In genomic region chr19:34364830-34365462, GRCh38 we compare ENCODE assay signal across 8 cellular contexts. TPM values are rescaled to one million over a fixed set of nuclear protein-coding genes. Genes with fewer than 3 reads are reported as not detected.
A peak's percentile ranks its signal among the peaks of the same experiment; 100 is the strongest.
DNase-seq lines count a peak whose midpoint lies in the region; ATAC-seq and TF ChIP-seq lines count a peak whose summit lies in the region.

TSS of gene GPI (plus strand) at chr19:34365196. CDS start at chr19:34365267, 71 bp downstream.

- H3K27ac ChIP-seq in A673 (ENCODE audit: low read depth, low read length, poor library complexity, severe bottlenecking) (peak within 1 kb of the TSS; percentile 83), left lung (peak within 1 kb of the TSS; percentile 49 to 80)

- no peaks in the 10 kb centered on the region for H3K9me3 Mint-ChIP-seq in activated CD4-positive, alpha-beta T cell treated with anti-CD3 and anti-CD28 coated beads, Interleukin-2, amount 10 ng/mL, durations not matched to agents 7 days and 5 days

- DNase-seq in A673 (ENCODE audit: low spot score) (peak; percentile 72), NCI-H526 (lab: John Stamatoyannopoulos, UW) (peak; percentile 71 to 89), dedifferentiated amniotic fluid mesenchymal stem cell (ENCODE audit: extremely low spot score) (peak; percentile 20), left lung (peak; percentile 64 to 94)
- DNase-seq in activated CD4-positive, alpha-beta T cell treated with anti-CD3 and anti-CD28 coated beads, Interleukin-2, amount 10 ng/mL, durations not matched to agents 7 days and 5 days = peak; percentile 66
- DNase-seq in stimulated activated CD4-positive, alpha-beta T cell treated with anti-CD3 and anti-CD28 coated beads, Interleukin-2, amount 100 ng/mL, for 24 hours = peak; percentile 78 to 82

- H3K27ac Mint-ChIP-seq in activated CD4-positive, alpha-beta T cell treated with anti-CD3 and anti-CD28 coated beads, Interleukin-2, amount 10 ng/mL, durations not matched to agents 7 days and 5 days = peak within 1 kb of the TSS; percentile 89

- H3K9me3 ChIP-seq in A673 (ENCODE audit: low read depth, low read length, poor library complexity, severe bottlenecking) (no peaks in the 10 kb centered on the region), left lung (no peaks in the 10 kb centered on the region)

- H3K4me1 ChIP-seq in A673 (ENCODE audit: insufficient read depth, low read length, poor library complexity, severe bottlenecking) (peaks cover 18% of the 10 kb centered on the region), left lung (peaks cover 11 to 35% of the 10 kb centered on the region in 2 donors)

- H3K27me3 ChIP-seq in A673 (replicated peaks; ENCODE audit: insufficient read depth, low read depth, low read length, poor library complexity) (no peaks in the 10 kb centered on the region), left lung (no peaks in the 10 kb centered on the region)

- POLR2A ChIA-PET in A673 (lab: Charles Lee; ENCODE audit: low non-redundant PET) = no interaction called here
- POLR2A ChIA-PET in activated CD4-positive, alpha-beta T cell treated with anti-CD3 and anti-CD28 coated beads, Interleukin-2, amount 10 ng/mL, durations not matched to agents 7 days and 5 days (lab: Charles Lee) = no interaction called here

- peaks cover 57% of the 10 kb centered on the region for H3K4me1 Mint-ChIP-seq in activated CD4-positive, alpha-beta T cell treated with anti-CD3 and anti-CD28 coated beads, Interleukin-2, amount 10 ng/mL, durations not matched to agents 7 days and 5 days

- peaks cover 38% of the 10 kb centered on the region for H3K36me3 Mint-ChIP-seq in activated CD4-positive, alpha-beta T cell treated with anti-CD3 and anti-CD28 coated beads, Interleukin-2, amount 10 ng/mL, durations not matched to agents 7 days and 5 days (ENCODE audit: low read depth)

- CTCF ChIA-PET in A673 (lab: Charles Lee) = no interaction called here
- CTCF ChIA-PET in activated CD4-positive, alpha-beta T cell treated with anti-CD3 and anti-CD28 coated beads, Interleukin-2, amount 10 ng/mL, durations not matched to agents 7 days and 5 days (lab: Charles Lee) = interaction anchor here (1.0 to 1.3 kb wide), 3 partner anchors 8 to 52 kb away, joined by 3 to 4 read pairs (median 3); no protein-coding TSS in a partner anchor

- H3K4me3 Mint-ChIP-seq in activated CD4-positive, alpha-beta T cell treated with anti-CD3 and anti-CD28 coated beads, Interleukin-2, amount 10 ng/mL, durations not matched to agents 7 days and 5 days = peak within 1 kb of the TSS; percentile 95

- peaks cover 38% of the 10 kb centered on the region for H3K36me3 ChIP-seq in A673 (ENCODE audit: insufficient read depth, low read length, poor library complexity, severe bottlenecking)
- peaks cover 0 to 30% of the 10 kb centered on the region in 2 donors for H3K36me3 ChIP-seq in left lung

- BruUV-seq in A673 (replicated peaks; lab: Mats Ljungman, UMichigan) = no TSS peak

- peak; percentile 77 for ATAC-seq in GM18909 (IDR thresholded peaks at IDR 0.05; ENCODE audit: poor library complexity, unreplicated experiment)
- peak; percentile 68 for ATAC-seq in HG03159 (IDR thresholded peaks at IDR 0.05; ENCODE audit: unreplicated experiment)
- peak; percentile 92 for ATAC-seq in left lung

- H3K4me3 ChIP-seq in A673 (ENCODE audit: low read depth, low read length, poor library complexity, severe bottlenecking) (peak within 1 kb of the TSS; percentile 100), left lung (peak within 1 kb of the TSS; percentile 77 to 97)

- no peaks in the 10 kb centered on the region for H3K27me3 Mint-ChIP-seq in activated CD4-positive, alpha-beta T cell treated with anti-CD3 and anti-CD28 coated beads, Interleukin-2, amount 10 ng/mL, durations not matched to agents 7 days and 5 days

- intact Hi-C loops in A673 (cut with micrococcal nuclease; ENCODE audit: unreplicated experiment) (no loop called here), left lung (cut with DNase I) (no loop called here)

- no peak for TF ChIP-seq CTCF in A673 (conservative IDR thresholded peaks at IDR 0.05; ENCODE audit: low read depth, low read length)
- no peak for TF ChIP-seq CTCF in left lung (IDR thresholded peaks at IDR 0.05)

RNA-seq across cellular contexts. Expression of gene GPI, which starts in this region (rescaled TPM):
- 439 and 447 TPM in 2 replicates for total RNA-seq in A673 (2021)
- 100 to 1,000 TPM; 404 to 442 TPM for total RNA-seq in activated CD4-positive, alpha-beta T cell treated with anti-CD3 and anti-CD28 coated beads, Interleukin-2, amount 10 ng/mL, durations not matched to agents 7 days and 5 days
- total RNA-seq in left lung = 100 to 1,000 TPM; 189 to 248 TPM

Comparison
In these comparisons a context has a peak if more than half of its experiments do, and no peak if none do; other contexts are left out.
1. Peak in every context shown above with its lines: DNase-seq, ATAC-seq, H3K4me3 ChIP-seq and H3K27ac ChIP-seq.
2. DNase-seq: peak in every context shown above with its lines; median percentile 80 in NCI-H526; 80 in stimulated activated CD4-positive, alpha-beta T cell treated with anti-CD3 and anti-CD28 coated beads, Interleukin-2, amount 100 ng/mL, for 24 hours; 79 in left lung; 72 in A673; 66 in activated CD4-positive, alpha-beta T cell treated with anti-CD3 and anti-CD28 coated beads, Interleukin-2, amount 10 ng/mL, durations not matched to agents 7 days and 5 days; 20 in dedifferentiated amniotic fluid mesenchymal stem cell.